Comparison of ENCODE assay signal across 1 cellular context in the genomic region with DNA sequence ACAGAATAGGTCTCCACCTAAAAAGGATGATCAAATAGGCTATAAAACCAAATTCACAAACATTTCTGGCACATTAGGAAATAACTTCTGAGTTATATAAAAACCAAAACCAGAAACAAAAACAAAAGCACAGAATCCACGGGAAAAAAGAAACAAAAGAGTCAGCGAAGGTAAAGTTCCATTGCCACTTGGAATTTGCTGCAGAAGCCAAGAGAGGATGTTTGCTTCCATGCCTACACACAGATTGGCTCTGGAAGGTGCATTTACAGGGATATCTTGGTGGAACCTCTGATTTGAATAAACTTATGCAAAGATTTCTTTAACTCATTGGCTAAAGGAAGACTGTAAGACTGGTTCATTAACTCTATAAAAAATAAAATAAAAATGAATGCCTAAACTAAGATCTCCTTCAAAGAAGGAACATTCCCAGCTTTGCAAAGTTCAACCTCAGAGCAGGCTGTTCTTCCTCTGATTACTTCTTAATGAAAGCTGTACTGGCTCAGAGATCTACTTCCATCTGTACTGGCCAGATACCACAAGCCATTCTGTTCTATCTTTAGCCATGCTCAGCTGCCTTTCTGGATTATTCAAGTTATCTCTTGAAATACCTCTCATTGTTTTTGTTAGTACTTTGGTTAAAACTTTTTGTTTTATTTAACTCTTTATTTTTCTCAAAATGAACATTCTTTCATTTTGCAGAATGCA.
TF ChIP-seq lines count a peak whose summit lies in the region.

No MANE protein-coding gene starts in this region.

TF ChIP-seq in SK-N-SH, 30 proteins besides CTCF, POLR2A, EP300 and RAD21 (continued from another document):
- TF ChIP-seq, protein P1, sequence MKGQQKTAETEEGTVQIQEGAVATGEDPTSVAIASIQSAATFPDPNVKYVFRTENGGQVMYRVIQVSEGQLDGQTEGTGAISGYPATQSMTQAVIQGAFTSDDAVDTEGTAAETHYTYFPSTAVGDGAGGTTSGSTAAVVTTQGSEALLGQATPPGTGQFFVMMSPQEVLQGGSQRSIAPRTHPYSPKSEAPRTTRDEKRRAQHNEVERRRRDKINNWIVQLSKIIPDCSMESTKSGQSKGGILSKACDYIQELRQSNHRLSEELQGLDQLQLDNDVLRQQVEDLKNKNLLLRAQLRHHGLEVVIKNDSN (IDR thresholded peaks at IDR 0.05; ENCODE audit: borderline replicate concordance, low read depth), result no peak
- TF ChIP-seq NFIC (IDR thresholded peaks at IDR 0.05; ENCODE audit: borderline replicate concordance) (no peak), RXRA (IDR thresholded peaks at IDR 0.05; ENCODE audit: borderline replicate concordance, low read depth) (no peak), MEF2A (IDR thresholded peaks at IDR 0.05; ENCODE audit: borderline replicate concordance, low read depth) (no peak), NRF1 (IDR thresholded peaks at IDR 0.05; ENCODE audit: low read depth, low read length) (no peak), TEAD4 (IDR thresholded peaks at IDR 0.05; ENCODE audit: borderline replicate concordance, insufficient read depth) (no peak), YY1 (IDR thresholded peaks at IDR 0.05; ENCODE audit: low read depth) (no peak), GABPA (IDR thresholded peaks at IDR 0.05; ENCODE audit: low read depth) (no peak), SIN3A (IDR thresholded peaks at IDR 0.05; ENCODE audit: borderline replicate concordance, low read depth, low read length) (no peak), SMC3 (IDR thresholded peaks at IDR 0.05; ENCODE audit: low read depth, low read length) (no peak), MXI1 (IDR thresholded peaks at IDR 0.05; ENCODE audit: low read depth, low read length) (no peak)
- TF ChIP-seq, protein P2, sequence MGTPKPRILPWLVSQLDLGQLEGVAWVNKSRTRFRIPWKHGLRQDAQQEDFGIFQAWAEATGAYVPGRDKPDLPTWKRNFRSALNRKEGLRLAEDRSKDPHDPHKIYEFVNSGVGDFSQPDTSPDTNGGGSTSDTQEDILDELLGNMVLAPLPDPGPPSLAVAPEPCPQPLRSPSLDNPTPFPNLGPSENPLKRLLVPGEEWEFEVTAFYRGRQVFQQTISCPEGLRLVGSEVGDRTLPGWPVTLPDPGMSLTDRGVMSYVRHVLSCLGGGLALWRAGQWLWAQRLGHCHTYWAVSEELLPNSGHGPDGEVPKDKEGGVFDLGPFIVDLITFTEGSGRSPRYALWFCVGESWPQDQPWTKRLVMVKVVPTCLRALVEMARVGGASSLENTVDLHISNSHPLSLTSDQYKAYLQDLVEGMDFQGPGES (IDR thresholded peaks at IDR 0.05; ENCODE audit: low read depth, low read length), result no peak
- TF ChIP-seq, protein P3, sequence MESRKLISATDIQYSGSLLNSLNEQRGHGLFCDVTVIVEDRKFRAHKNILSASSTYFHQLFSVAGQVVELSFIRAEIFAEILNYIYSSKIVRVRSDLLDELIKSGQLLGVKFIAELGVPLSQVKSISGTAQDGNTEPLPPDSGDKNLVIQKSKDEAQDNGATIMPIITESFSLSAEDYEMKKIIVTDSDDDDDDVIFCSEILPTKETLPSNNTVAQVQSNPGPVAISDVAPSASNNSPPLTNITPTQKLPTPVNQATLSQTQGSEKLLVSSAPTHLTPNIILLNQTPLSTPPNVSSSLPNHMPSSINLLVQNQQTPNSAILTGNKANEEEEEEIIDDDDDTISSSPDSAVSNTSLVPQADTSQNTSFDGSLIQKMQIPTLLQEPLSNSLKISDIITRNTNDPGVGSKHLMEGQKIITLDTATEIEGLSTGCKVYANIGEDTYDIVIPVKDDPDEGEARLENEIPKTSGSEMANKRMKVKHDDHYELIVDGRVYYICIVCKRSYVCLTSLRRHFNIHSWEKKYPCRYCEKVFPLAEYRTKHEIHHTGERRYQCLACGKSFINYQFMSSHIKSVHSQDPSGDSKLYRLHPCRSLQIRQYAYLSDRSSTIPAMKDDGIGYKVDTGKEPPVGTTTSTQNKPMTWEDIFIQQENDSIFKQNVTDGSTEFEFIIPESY (IDR thresholded peaks at IDR 0.05; ENCODE audit: borderline replicate concordance, low read depth), result no peak
